Comparison of ENCODE assay signal across 8 cellular contexts in the genomic region with DNA sequence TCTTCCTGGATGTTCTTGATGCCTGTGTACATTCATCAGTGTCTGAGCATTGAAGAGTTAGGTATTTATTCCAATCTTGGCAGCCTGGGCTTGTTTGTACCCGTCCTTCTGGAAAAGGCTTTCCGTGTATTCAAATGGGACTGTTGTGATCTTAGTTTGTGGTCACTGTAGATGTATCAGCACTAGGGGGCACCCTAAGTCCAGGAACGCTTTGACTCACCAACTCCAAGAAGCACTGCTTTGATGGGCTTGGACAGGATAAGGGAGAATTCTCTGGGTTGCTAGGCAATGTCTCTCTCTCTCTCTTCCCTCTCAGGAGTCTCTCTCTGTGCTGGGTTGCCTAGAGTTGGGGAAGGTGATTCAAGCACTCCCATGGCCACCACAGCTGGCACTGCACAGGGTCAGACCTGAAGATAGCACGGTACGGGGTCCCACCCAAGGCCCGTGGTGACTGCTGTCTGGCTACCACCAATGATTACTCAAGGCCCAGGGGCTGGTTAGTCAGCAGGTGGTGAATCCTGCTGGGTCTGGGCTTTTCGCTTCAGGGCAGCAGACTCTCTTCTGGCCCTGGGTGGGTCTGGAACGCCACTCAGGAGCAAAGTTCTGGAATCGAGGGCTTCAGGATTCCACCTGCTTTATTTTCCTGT.
A peak's percentile ranks its signal among the peaks of the same experiment; 100 is the strongest.
DNase-seq lines count a peak whose midpoint lies in the region; ATAC-seq and TF ChIP-seq lines count a peak whose summit lies in the region.

No MANE protein-coding gene starts in this region.

- no peak for TF ChIP-seq POLR2A in sigmoid colon (IDR thresholded peaks at IDR 0.05)

- no peak overlapping the region for H3K4me3 ChIP-seq in OCI-LY7 (ENCODE audit: low read depth, low read length, poor library complexity, severe bottlenecking)
- no peak overlapping the region for H3K4me3 ChIP-seq in coronary artery
- no peak overlapping the region for H3K4me3 ChIP-seq in lower lobe of right lung
- H3K4me3 ChIP-seq in sigmoid colon: no peak overlapping the region

- peak; percentile 76 for TF ChIP-seq CTCF in OCI-LY7 (conservative IDR thresholded peaks at IDR 0.05; ENCODE audit: low read length)
- TF ChIP-seq CTCF in coronary artery (IDR thresholded peaks at IDR 0.05): no peak
- peak; percentile 59 for TF ChIP-seq CTCF in lower lobe of right lung (IDR thresholded peaks at IDR 0.05)
- peak in 1 of 4 experiments; percentile 21 for TF ChIP-seq CTCF in sigmoid colon (IDR thresholded peaks at IDR 0.05)

- TF ChIP-seq EP300 in sigmoid colon (IDR thresholded peaks at IDR 0.05): no peak

- no peaks in the 10 kb centered on the region for H3K9me3 ChIP-seq in OCI-LY7 (ENCODE audit: low read length)
- H3K9me3 ChIP-seq in lower lobe of right lung: no peaks in the 10 kb centered on the region
- H3K9me3 ChIP-seq in sigmoid colon: no peaks in the 10 kb centered on the region

- no peaks in the 10 kb centered on the region for H4K20me1 ChIP-seq in OCI-LY7 (ENCODE audit: insufficient read depth, low read length)

- DNase-seq in DMS 273 treated with DMSO at 0.1 percent for 48 hours (lab: John Stamatoyannopoulos, UW) (peak; percentile 45), HCEC 1CT (peak; percentile 63), OCI-LY7 (ENCODE audit: low spot score) (peak; percentile 30), coronary artery (ENCODE audit: low spot score) (no peak), lower lobe of right lung (no peak), sigmoid colon (no peak)

- CTCF ChIA-PET in OCI-LY7 (lab: Charles Lee; ENCODE audit: unreplicated experiment): no interaction called here

- no peak overlapping the region for H3K27ac ChIP-seq in OCI-LY7 (ENCODE audit: low read depth, low read length, poor library complexity, severe bottlenecking)
- H3K27ac ChIP-seq in coronary artery: peak overlapping the region; percentile 49 to 50
- no peak overlapping the region for H3K27ac ChIP-seq in lower lobe of right lung
- H3K27ac ChIP-seq in sigmoid colon: no peak overlapping the region

- H2AFZ ChIP-seq in OCI-LY7 (ENCODE audit: low read length): no peak overlapping the region

- 93 to 94% methylated on average over 9 of the region's 9 CpGs for WGBS in sigmoid colon, 2 donors

- no peak overlapping the region for H3K4me2 ChIP-seq in OCI-LY7 (ENCODE audit: low read length)

- no TSS peak for BruUV-seq in OCI-LY7 (replicated peaks; lab: Mats Ljungman, UMichigan)

- H3K36me3 ChIP-seq in OCI-LY7 (ENCODE audit: insufficient read depth, low read length) (peaks cover 38% of the 10 kb centered on the region), lower lobe of right lung (peaks cover 24% of the 10 kb centered on the region), sigmoid colon (peaks cover 0 to 15% (median 12%) of the 10 kb centered on the region in 4 donors)

- no peaks in the 10 kb centered on the region for H3K9me2 ChIP-seq in OCI-LY7 (ENCODE audit: insufficient read depth, low read length)

- H3K4me1 ChIP-seq in OCI-LY7 (ENCODE audit: insufficient read depth, low read length, poor library complexity, severe bottlenecking) (no peaks in the 10 kb centered on the region), lower lobe of right lung (peaks cover under 1% of the 10 kb centered on the region), sigmoid colon (no peaks in the 10 kb centered on the region)

- no peaks in the 10 kb centered on the region for H3K27me3 ChIP-seq in lower lobe of right lung (ENCODE audit: low read depth)
- no peaks in the 10 kb centered on the region for H3K27me3 ChIP-seq in sigmoid colon

- no peaks in the 10 kb centered on the region for H3K79me2 ChIP-seq in OCI-LY7 (ENCODE audit: insufficient read depth, low read depth, low read length)

- peak; percentile 83 for ATAC-seq in lower lobe of right lung
- no peak for ATAC-seq in GM18907 (IDR thresholded peaks at IDR 0.05; ENCODE audit: unreplicated experiment)
- ATAC-seq in HG03520 (IDR thresholded peaks at IDR 0.05; ENCODE audit: unreplicated experiment): no peak

- POLR2A ChIA-PET in OCI-LY7 (lab: Charles Lee): no interaction called here

- intact Hi-C loops in OCI-LY7 (cut with micrococcal nuclease; ENCODE audit: unreplicated experiment): no loop called here
- intact Hi-C loops in lower lobe of right lung (cut with DNase I): no loop called here
- intact Hi-C loops in sigmoid colon (cut with DNase I): no loop called here

Comparison
In these comparisons a context has a peak if more than half of its experiments do, and no peak if none do; other contexts are left out.
1. DNase-seq: peak in DMS 273 treated with DMSO at 0.1 percent for 48 hours (single experiment), HCEC 1CT (single experiment) and OCI-LY7 (single experiment); none in coronary artery (single experiment), lower lobe of right lung (single experiment) and sigmoid colon (single experiment).
2. H3K27ac ChIP-seq: peak in coronary artery (2 of 2); none in OCI-LY7 (single experiment), lower lobe of right lung (single experiment) and sigmoid colon (0 of 4).
3. ATAC-seq: peak in lower lobe of right lung (2 of 2); none in GM18907 (single experiment) and HG03520 (single experiment).